In the genomic region with DNA sequence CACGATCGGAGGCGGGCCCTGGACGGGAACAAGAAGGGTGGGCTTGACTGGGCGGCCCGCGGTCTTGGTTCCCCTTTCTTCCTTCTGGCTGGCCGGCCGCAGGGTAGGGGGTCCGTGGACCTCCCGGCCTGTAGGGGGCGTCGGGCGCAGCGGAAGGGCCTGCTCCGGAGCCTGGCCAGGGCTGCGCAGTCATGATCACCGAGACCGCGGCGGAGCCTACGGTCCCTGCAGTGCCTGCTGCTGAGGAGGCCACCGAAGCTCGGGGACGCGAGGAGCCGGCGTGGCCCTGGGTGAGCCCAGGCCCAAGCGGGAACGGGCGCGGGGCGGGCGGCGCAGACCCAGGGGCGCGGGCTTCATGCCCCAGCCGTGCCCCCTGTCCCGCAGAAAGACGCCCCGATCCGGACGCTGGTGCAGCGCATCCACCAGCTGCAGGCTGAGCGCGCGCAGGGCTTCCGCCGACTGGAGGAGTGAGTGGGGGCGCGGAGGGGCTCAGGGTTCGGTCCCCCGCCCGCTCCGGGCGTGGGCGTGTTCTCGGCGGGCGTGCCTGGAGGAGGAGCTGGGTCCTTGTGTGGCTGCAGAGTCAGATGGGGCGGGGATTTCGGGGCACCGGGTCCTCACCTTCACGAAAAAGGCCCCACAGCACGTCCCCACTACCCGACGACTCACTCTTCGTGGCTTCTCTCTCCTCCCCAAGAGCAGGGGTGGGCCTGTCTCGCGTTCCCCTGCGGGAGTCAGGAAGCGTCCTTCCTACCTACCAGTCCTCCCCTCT, we compare ENCODE assay signal across 8 cellular contexts. TPM values are rescaled to one million over a fixed set of nuclear protein-coding genes. Genes with fewer than 3 reads are reported as not detected.
DNase-seq lines count a peak whose midpoint lies in the region; ATAC-seq and TF ChIP-seq lines count a peak whose summit lies in the region.

Gene REX1BD, plus strand, starts transcription at position 188 of the 769 bp plus-strand sequence. Its CDS starts 4 bp downstream, at position 192.

- H3K27me3 Mint-ChIP-seq in osteocyte (ENCODE audit: unreplicated experiment), result no peaks in the 10 kb centered on the region

- H3K9me3 Mint-ChIP-seq in osteocyte (ENCODE audit: unreplicated experiment), result no peaks in the 10 kb centered on the region

- peak within 1 kb of the TSS; percentile 98 for H3K4me3 ChIP-seq in MM.1S (ENCODE audit: low read length)
- peak within 1 kb of the TSS; percentile 89 for H3K4me3 ChIP-seq in thoracic aorta

- peak within 1 kb of the TSS; percentile 79 for H3K4me3 Mint-ChIP-seq in osteocyte (ENCODE audit: unreplicated experiment)

- TF ChIP-seq CTCF in MM.1S (IDR thresholded peaks at IDR 0.05; ENCODE audit: low read length) (peak; percentile 87), osteocyte (IDR thresholded peaks at IDR 0.05) (peak; percentile 95), thoracic aorta (IDR thresholded peaks at IDR 0.05) (peak; percentile 83)

- no peaks in the 10 kb centered on the region for H4K20me1 ChIP-seq in MM.1S (ENCODE audit: insufficient read depth, low read length)

- H3K27ac Mint-ChIP-seq in osteocyte (ENCODE audit: unreplicated experiment), result peak within 1 kb of the TSS; percentile 74

- peak within 1 kb of the TSS; percentile 95 for H3K9ac ChIP-seq in MM.1S (ENCODE audit: low read length)

- ATAC-seq in SK-N-SH treated with all-trans-retinoic acid at 6 μM for 48 hours (peak; percentile 79), thoracic aorta (ENCODE audit: insufficient number of reproducible peaks, low FRiP score, low read depth) (peak; percentile 19)

- H3K4me1 Mint-ChIP-seq in osteocyte (ENCODE audit: unreplicated experiment), result peaks cover 16% of the 10 kb centered on the region

- peaks cover 17% of the 10 kb centered on the region for H3F3A ChIP-seq in MM.1S (ENCODE audit: insufficient read depth, low read length)

- H2AFZ ChIP-seq in MM.1S (ENCODE audit: low read length), result peak within 1 kb of the TSS; percentile 92

- H3K9me3 ChIP-seq in MM.1S (replicated peaks; ENCODE audit: insufficient read depth, low read length) (no peaks in the 10 kb centered on the region), thoracic aorta (no peaks in the 10 kb centered on the region)

- H3K36me3 Mint-ChIP-seq in osteocyte (ENCODE audit: unreplicated experiment), result peaks cover 1% of the 10 kb centered on the region

- no peaks in the 10 kb centered on the region for H3K9me2 ChIP-seq in MM.1S (replicated peaks; ENCODE audit: insufficient read depth, low read length)

- H3K4me1 ChIP-seq in MM.1S (ENCODE audit: low read length) (peaks cover 10% of the 10 kb centered on the region), thoracic aorta (ENCODE audit: control insufficient read depth in 1 of 2, low read depth in 2 of 2) (peaks cover 11 to 21% of the 10 kb centered on the region in 2 donors)

- H3K79me2 ChIP-seq in MM.1S (ENCODE audit: low read length), result peaks cover 16% of the 10 kb centered on the region

- peak within 1 kb of the TSS; percentile 99 for H3K4me2 ChIP-seq in MM.1S (ENCODE audit: low read depth, low read length)

- peak within 1 kb of the TSS; percentile 92 for H3K27ac ChIP-seq in MM.1S (ENCODE audit: low read length)
- peak within 1 kb of the TSS; percentile 84 to 86 for H3K27ac ChIP-seq in thoracic aorta

- DNase-seq in GM03348 (ENCODE audit: low spot score), result peak; percentile 93
- DNase-seq in HCEC 1CT, result peak; percentile 73
- DNase-seq in MM.1S, result peak; percentile 88
- peak; percentile 90 for DNase-seq in activated naive CD4-positive, alpha-beta T cell treated with anti-CD3 and anti-CD28 coated beads, Interleukin-2, amount 50 U/mL, for 16 hours
- DNase-seq in glomerular visceral epithelial cell (ENCODE audit: extremely low spot score), result peak; percentile 82
- DNase-seq in osteocyte (ENCODE audit: extremely low spot score, unreplicated experiment), result peak; percentile 94
- DNase-seq in thoracic aorta (ENCODE audit: low spot score), result peak; percentile 57

- H3K27me3 ChIP-seq in MM.1S (replicated peaks; ENCODE audit: insufficient read depth, low read length) (peaks cover 5% of the 10 kb centered on the region), thoracic aorta (replicated peaks; ENCODE audit: insufficient read depth) (no peaks in the 10 kb centered on the region)

- H3K36me3 ChIP-seq in MM.1S (replicated peaks; ENCODE audit: insufficient read depth, low read length) (0 out of 2 replicates have a peak, but pooled peaks cover 7% of the 10 kb centered on the region), thoracic aorta (peaks cover 8% of the 10 kb centered on the region)

TF ChIP-seq in SK-N-SH treated with all-trans-retinoic acid at 6 μM for 48 hours, 23 proteins besides CTCF, POLR2A, EP300 and RAD21:
- TF ChIP-seq ZFP3 (CRISPR knock-in tag; IDR thresholded peaks at IDR 0.05) (0 out of 2 replicates have a peak, but pooled peaks have one; percentile 66), ESRRG (CRISPR knock-in tag; IDR thresholded peaks at IDR 0.05) (peak; percentile 12; the same call in 1 of the 2 replicates), TOX (CRISPR knock-in tag; IDR thresholded peaks at IDR 0.05; ENCODE audit: borderline replicate concordance) (no peak), PPARA (CRISPR knock-in tag; IDR thresholded peaks at IDR 0.05; ENCODE audit: borderline replicate concordance) (no peak)
- TF ChIP-seq, protein P1, sequence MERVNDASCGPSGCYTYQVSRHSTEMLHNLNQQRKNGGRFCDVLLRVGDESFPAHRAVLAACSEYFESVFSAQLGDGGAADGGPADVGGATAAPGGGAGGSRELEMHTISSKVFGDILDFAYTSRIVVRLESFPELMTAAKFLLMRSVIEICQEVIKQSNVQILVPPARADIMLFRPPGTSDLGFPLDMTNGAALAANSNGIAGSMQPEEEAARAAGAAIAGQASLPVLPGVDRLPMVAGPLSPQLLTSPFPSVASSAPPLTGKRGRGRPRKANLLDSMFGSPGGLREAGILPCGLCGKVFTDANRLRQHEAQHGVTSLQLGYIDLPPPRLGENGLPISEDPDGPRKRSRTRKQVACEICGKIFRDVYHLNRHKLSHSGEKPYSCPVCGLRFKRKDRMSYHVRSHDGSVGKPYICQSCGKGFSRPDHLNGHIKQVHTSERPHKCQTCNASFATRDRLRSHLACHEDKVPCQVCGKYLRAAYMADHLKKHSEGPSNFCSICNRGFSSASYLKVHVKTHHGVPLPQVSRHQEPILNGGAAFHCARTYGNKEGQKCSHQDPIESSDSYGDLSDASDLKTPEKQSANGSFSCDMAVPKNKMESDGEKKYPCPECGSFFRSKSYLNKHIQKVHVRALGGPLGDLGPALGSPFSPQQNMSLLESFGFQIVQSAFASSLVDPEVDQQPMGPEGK (CRISPR knock-in tag; IDR thresholded peaks at IDR 0.05; ENCODE audit: borderline replicate concordance), result peak; percentile 13; the same call in 1 of the 2 replicates
- TF ChIP-seq, protein P2, sequence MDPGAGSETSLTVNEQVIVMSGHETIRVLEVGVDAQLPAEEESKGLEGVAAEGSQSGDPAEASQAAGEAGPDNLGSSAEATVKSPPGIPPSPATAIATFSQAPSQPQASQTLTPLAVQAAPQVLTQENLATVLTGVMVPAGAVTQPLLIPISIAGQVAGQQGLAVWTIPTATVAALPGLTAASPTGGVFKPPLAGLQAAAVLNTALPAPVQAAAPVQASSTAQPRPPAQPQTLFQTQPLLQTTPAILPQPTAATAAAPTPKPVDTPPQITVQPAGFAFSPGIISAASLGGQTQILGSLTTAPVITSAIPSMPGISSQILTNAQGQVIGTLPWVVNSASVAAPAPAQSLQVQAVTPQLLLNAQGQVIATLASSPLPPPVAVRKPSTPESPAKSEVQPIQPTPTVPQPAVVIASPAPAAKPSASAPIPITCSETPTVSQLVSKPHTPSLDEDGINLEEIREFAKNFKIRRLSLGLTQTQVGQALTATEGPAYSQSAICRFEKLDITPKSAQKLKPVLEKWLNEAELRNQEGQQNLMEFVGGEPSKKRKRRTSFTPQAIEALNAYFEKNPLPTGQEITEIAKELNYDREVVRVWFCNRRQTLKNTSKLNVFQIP (CRISPR knock-in tag; IDR thresholded peaks at IDR 0.05; ENCODE audit: borderline replicate concordance, low read depth), result peak; percentile 33; the same call in 1 of the 2 replicates

RNA-seq across cellular contexts. Expression of gene REX1BD, which starts in this region (rescaled TPM):
- total RNA-seq in osteocyte (55.7 and 59.4 TPM in 2 replicates), thoracic aorta (10 to 100 TPM; 36.3 to 66.6 TPM)

Comparison
In these comparisons a context has a peak if more than half of its experiments do, and no peak if none do; other contexts are left out.
1. Peak in every context shown above with its lines: DNase-seq, ATAC-seq, H3K4me3 ChIP-seq and H3K27ac ChIP-seq.